Comparison of ENCODE assay signal across 1 cellular context in genomic region chr5:127386557-127386956, GRCh38.
TF ChIP-seq lines count a peak whose summit lies in the region.

No MANE protein-coding gene starts in this region.

TF ChIP-seq in GM23338, 12 proteins besides CTCF, POLR2A, EP300 and RAD21 (continued from another document):
- TF ChIP-seq EZH2 (IDR thresholded peaks at IDR 0.05; ENCODE audit: low read depth, unreplicated experiment) = no peak
- TF ChIP-seq, protein P1, sequence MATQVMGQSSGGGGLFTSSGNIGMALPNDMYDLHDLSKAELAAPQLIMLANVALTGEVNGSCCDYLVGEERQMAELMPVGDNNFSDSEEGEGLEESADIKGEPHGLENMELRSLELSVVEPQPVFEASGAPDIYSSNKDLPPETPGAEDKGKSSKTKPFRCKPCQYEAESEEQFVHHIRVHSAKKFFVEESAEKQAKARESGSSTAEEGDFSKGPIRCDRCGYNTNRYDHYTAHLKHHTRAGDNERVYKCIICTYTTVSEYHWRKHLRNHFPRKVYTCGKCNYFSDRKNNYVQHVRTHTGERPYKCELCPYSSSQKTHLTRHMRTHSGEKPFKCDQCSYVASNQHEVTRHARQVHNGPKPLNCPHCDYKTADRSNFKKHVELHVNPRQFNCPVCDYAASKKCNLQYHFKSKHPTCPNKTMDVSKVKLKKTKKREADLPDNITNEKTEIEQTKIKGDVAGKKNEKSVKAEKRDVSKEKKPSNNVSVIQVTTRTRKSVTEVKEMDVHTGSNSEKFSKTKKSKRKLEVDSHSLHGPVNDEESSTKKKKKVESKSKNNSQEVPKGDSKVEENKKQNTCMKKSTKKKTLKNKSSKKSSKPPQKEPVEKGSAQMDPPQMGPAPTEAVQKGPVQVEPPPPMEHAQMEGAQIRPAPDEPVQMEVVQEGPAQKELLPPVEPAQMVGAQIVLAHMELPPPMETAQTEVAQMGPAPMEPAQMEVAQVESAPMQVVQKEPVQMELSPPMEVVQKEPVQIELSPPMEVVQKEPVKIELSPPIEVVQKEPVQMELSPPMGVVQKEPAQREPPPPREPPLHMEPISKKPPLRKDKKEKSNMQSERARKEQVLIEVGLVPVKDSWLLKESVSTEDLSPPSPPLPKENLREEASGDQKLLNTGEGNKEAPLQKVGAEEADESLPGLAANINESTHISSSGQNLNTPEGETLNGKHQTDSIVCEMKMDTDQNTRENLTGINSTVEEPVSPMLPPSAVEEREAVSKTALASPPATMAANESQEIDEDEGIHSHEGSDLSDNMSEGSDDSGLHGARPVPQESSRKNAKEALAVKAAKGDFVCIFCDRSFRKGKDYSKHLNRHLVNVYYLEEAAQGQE (IDR thresholded peaks at IDR 0.05; ENCODE audit: unreplicated experiment) = no peak
- no peak for TF ChIP-seq ZNF331 (CRISPR knock-in tag; IDR thresholded peaks at IDR 0.05; ENCODE audit: low read depth)
- TF ChIP-seq POLR2AphosphoS5 (IDR thresholded peaks at IDR 0.05; ENCODE audit: low read depth) = no peak
- no peak for TF ChIP-seq NANOG (IDR thresholded peaks at IDR 0.05; ENCODE audit: borderline replicate concordance)
